11 cellular contexts compared by ENCODE assay signal in genomic region chr22:39463931-39464390, GRCh38. TPM values are rescaled to one million over a fixed set of nuclear protein-coding genes. Genes with fewer than 3 reads are reported as not detected.
A peak's percentile ranks its signal among the peaks of the same experiment; 100 is the strongest.
DNase-seq lines count a peak whose midpoint lies in the region; ATAC-seq and TF ChIP-seq lines count a peak whose summit lies in the region.
"Had no signal": no experiment of that assay in that cellular context is flagged by ENCODE, and none has a peak within 500 bp of the region (broad histone marks: within the 10 kb centered on the region; RNA-seq: fewer than 3 reads in every experiment).

No MANE protein-coding gene starts in this region.

- no peak overlapping the region for H3K4me2 ChIP-seq in mesenchymal stem cell (ENCODE audit: low read length, poor library complexity, severe bottlenecking)

- H3K18ac ChIP-seq in mesenchymal stem cell (ENCODE audit: low read depth in 1 of 2, low read length in 2 of 2), result peak overlapping the region in 1 of 2 experiments; percentile 31

- TF ChIP-seq CTCF in lower lobe of right lung (IDR thresholded peaks at IDR 0.05), result no peak

- H3K9ac ChIP-seq in mesenchymal stem cell (ENCODE audit: low read length), result no peak overlapping the region

- H4K8ac ChIP-seq in mesenchymal stem cell (ENCODE audit: low read length), result no peak overlapping the region

- peak overlapping the region in 1 of 2 experiments; percentile 34 for H3K23ac ChIP-seq in mesenchymal stem cell (ENCODE audit: low read length in 2 of 2)

- H3K79me1 ChIP-seq in mesenchymal stem cell (replicated peaks; ENCODE audit: low read length, poor library complexity, severe bottlenecking), result no peaks in the 10 kb centered on the region

- no peak overlapping the region for H2BK12ac ChIP-seq in mesenchymal stem cell (ENCODE audit: low read length in 2 of 2)

- H2AFZ ChIP-seq in mesenchymal stem cell (ENCODE audit: low read depth, low read length), result no peak overlapping the region

- no peak overlapping the region for H3K14ac ChIP-seq in mesenchymal stem cell (ENCODE audit: low read length in 2 of 2)

- 92% methylated on average over 10 of the region's 10 CpGs for WGBS in mesenchymal stem cell

- no peak overlapping the region for H3K4me3 ChIP-seq in lower lobe of right lung
- no peak overlapping the region for H3K4me3 ChIP-seq in mesenchymal stem cell (ENCODE audit: insufficient read depth in 1 of 2, low read depth in 1 of 2, low read length in 2 of 2)

- H3K36me3 ChIP-seq in lower lobe of right lung (no peaks in the 10 kb centered on the region), mesenchymal stem cell (ENCODE audit: control insufficient read depth in 1 of 2, insufficient read depth in 2 of 2, low read depth in 1 of 2, low read length in 2 of 2) (no peaks in the 10 kb centered on the region)

- H3K27ac ChIP-seq in cingulate gyrus (ENCODE audit: low read depth, low read length), result peak overlapping the region; percentile 83
- H3K27ac ChIP-seq in lower lobe of right lung, result peak overlapping the region; percentile 74
- no peak overlapping the region for H3K27ac ChIP-seq in mesenchymal stem cell (ENCODE audit: low read length, poor library complexity, severe bottlenecking)

- H2BK5ac ChIP-seq in mesenchymal stem cell (ENCODE audit: low read depth, low read length, poor library complexity, severe bottlenecking), result no peak overlapping the region

- H3K9me3 ChIP-seq in lower lobe of right lung (no peaks in the 10 kb centered on the region), mesenchymal stem cell (ENCODE audit: control insufficient read depth, low read length) (no peaks in the 10 kb centered on the region)

- no peak overlapping the region for H4K91ac ChIP-seq in mesenchymal stem cell (ENCODE audit: low read length)

- H2BK120ac ChIP-seq in mesenchymal stem cell (ENCODE audit: low read depth, low read length), result no peak overlapping the region

- peak; percentile 81 to 84 for ATAC-seq in lower lobe of right lung
- ATAC-seq in GM18868 (IDR thresholded peaks at IDR 0.05; ENCODE audit: unreplicated experiment), result no peak
- no peak for ATAC-seq in HG02588 (IDR thresholded peaks at IDR 0.05; ENCODE audit: unreplicated experiment)

- H3K4me1 ChIP-seq in lower lobe of right lung (peaks cover 51% of the 10 kb centered on the region), mesenchymal stem cell (ENCODE audit: control insufficient read depth, insufficient read depth, low read depth, low read length) (peaks cover 11% of the 10 kb centered on the region)

- DNase-seq in M059J (ENCODE audit: low read depth) (peak; percentile 20), lower lobe of right lung (peak; percentile 92), superior temporal gyrus (ENCODE audit: extremely low spot score) (peak; percentile 78), mesenchymal stem cell (no peak)
- DNase-seq: activated CD4-positive, alpha-beta T cell treated with anti-CD3 and anti-CD28 coated beads for 48 hours; activated naive CD4-positive, alpha-beta T cell; effector CD4-positive, alpha-beta T cell had no signal

- intact Hi-C loops in lower lobe of right lung (cut with DNase I), result no loop called here

- peaks cover under 1% of the 10 kb centered on the region for H3K27me3 ChIP-seq in lower lobe of right lung (ENCODE audit: low read depth)
- H3K27me3 ChIP-seq in mesenchymal stem cell (ENCODE audit: control insufficient read depth in 1 of 2, insufficient read depth in 1 of 2, low read length in 2 of 2), result peaks cover 7 to 42% of the 10 kb centered on the region in 2 experiments

- no peak overlapping the region for H3K4ac ChIP-seq in mesenchymal stem cell (ENCODE audit: low read depth in 1 of 2, low read length in 2 of 2)

- H2BK15ac ChIP-seq in mesenchymal stem cell (ENCODE audit: low read depth, poor library complexity, severe bottlenecking), result no peak overlapping the region

- H2AK5ac ChIP-seq in mesenchymal stem cell (ENCODE audit: low read length, severe bottlenecking), result no peak overlapping the region

RNA-seq across cellular contexts. Expression of gene MGAT3, which starts 7.1 kb away (rescaled TPM):
- total RNA-seq in M059J (2014; rRNA removed; shearing (Covaris generic)), result not detected in 2 replicates
- total RNA-seq in lower lobe of right lung, result 41.5 TPM
- 2.1 TPM for polyA plus RNA-seq in mesenchymal stem cell (2013, experiment 1 of 2)
- 2.0 TPM for polyA plus RNA-seq in mesenchymal stem cell (2013, experiment 2 of 2)
- total RNA-seq: pulmonary artery endothelial cell had no signal

RNA-seq across cellular contexts. Expression of gene MIEF1, which starts 38.1 kb away (rescaled TPM):
- total RNA-seq in M059J (2014; rRNA removed; shearing (Covaris generic)), result 11.9 and 17.8 TPM in 2 replicates
- total RNA-seq in lower lobe of right lung, result 27.7 TPM
- polyA plus RNA-seq in mesenchymal stem cell (2013, experiment 1 of 2), result 19.0 TPM
- 19.9 TPM for polyA plus RNA-seq in mesenchymal stem cell (2013, experiment 2 of 2)

RNA-seq across cellular contexts. Expression of gene ATF4, which starts 56.4 kb away (rescaled TPM):
- 144 and 168 TPM in 2 replicates for total RNA-seq in M059J (2014; rRNA removed; shearing (Covaris generic))
- 327 TPM for total RNA-seq in lower lobe of right lung
- polyA plus RNA-seq in mesenchymal stem cell (2013, experiment 1 of 2), result 513 TPM
- polyA plus RNA-seq in mesenchymal stem cell (2013, experiment 2 of 2), result 503 TPM

Comparison
In these comparisons a context has a peak if more than half of its experiments do, and no peak if none do; other contexts are left out.
1. ATAC-seq: peak in lower lobe of right lung (2 of 2); none in GM18868 (single experiment) and HG02588 (single experiment).
2. RNA of gene MGAT3, which starts 7.1 kb away (total RNA-seq): 41.5 TPM in lower lobe of right lung (single experiment); not detected in M059J; every median in the first group is over 10 times any median in the second.